Comparison of ENCODE assay signal across 8 cellular contexts in genomic region chr14:22883191-22883976, GRCh38. TPM values are rescaled to one million over a fixed set of nuclear protein-coding genes. Genes with fewer than 3 reads are reported as not detected.
DNase-seq lines count a peak whose midpoint lies in the region; ATAC-seq and TF ChIP-seq lines count a peak whose summit lies in the region.

TSS of gene REM2 (plus strand) at chr14:22883222. CDS start at chr14:22883288, 66 bp downstream.

- H3K27ac Mint-ChIP-seq in IgD-negative memory B cell (peak within 1 kb of the TSS; percentile 83 to 97 (median 96)), memory B cell (peak within 1 kb of the TSS; percentile 19)
- H3K27ac Mint-ChIP-seq in activated CD8-positive, alpha-beta T cell treated with anti-CD3 and anti-CD28 coated beads for 36 hours: no peak within 1 kb of the TSS

- TF ChIP-seq POLR2A in erythroblast (IDR thresholded peaks at IDR 0.05; ENCODE audit: low read length): no peak

- POLR2A ChIA-PET in activated CD8-positive, alpha-beta T cell treated with anti-CD3 and anti-CD28 coated beads for 36 hours (lab: Charles Lee): interaction anchor here (1.1 to 2.2 kb wide), 3 partner anchors 11 to 49 kb away, joined by 3 to 15 read pairs (median 3); partner anchors contain the start of gene LRP10

- ATAC-seq in memory B cell (ENCODE audit: low read depth): no peak
- no peak for ATAC-seq in activated CD8-positive, alpha-beta T cell treated with anti-CD3 and anti-CD28 coated beads for 36 hours

- TF ChIP-seq CTCF in VCaP (conservative IDR thresholded peaks at IDR 0.05) (no peak), brain microvascular endothelial cell (IDR thresholded peaks at IDR 0.05; ENCODE audit: low read depth, low read length, missing control alignments) (no peak)
- no peak for TF ChIP-seq CTCF in activated CD8-positive, alpha-beta T cell treated with anti-CD3 and anti-CD28 coated beads for 36 hours (IDR thresholded peaks at IDR 0.05)

- no peaks in the 10 kb centered on the region for H3K9me3 Mint-ChIP-seq in IgD-negative memory B cell
- H3K9me3 Mint-ChIP-seq in memory B cell: no peaks in the 10 kb centered on the region
- H3K9me3 Mint-ChIP-seq in activated CD8-positive, alpha-beta T cell treated with anti-CD3 and anti-CD28 coated beads for 36 hours: no peaks in the 10 kb centered on the region

- intact Hi-C loops in activated CD8-positive, alpha-beta T cell treated with anti-CD3 and anti-CD28 coated beads for 36 hours (cut with micrococcal nuclease): no loop called here

- no peaks in the 10 kb centered on the region for H3K36me3 Mint-ChIP-seq in IgD-negative memory B cell
- H3K36me3 Mint-ChIP-seq in memory B cell: peaks cover 9% of the 10 kb centered on the region
- H3K36me3 Mint-ChIP-seq in activated CD8-positive, alpha-beta T cell treated with anti-CD3 and anti-CD28 coated beads for 36 hours (ENCODE audit: low read depth): peaks cover 1% of the 10 kb centered on the region

- H3K36me3 ChIP-seq in brain microvascular endothelial cell (replicated peaks): peaks cover 10% of the 10 kb centered on the region

- CTCF ChIA-PET in activated CD8-positive, alpha-beta T cell treated with anti-CD3 and anti-CD28 coated beads for 36 hours (lab: Charles Lee): interaction anchor here (0.8 to 14.8 kb wide), 14 partner anchors 11 to 323 kb away, joined by 3 to 187 read pairs (median 4); partner anchors contain the start of gene LRP10

- DNase-seq in CMK (ENCODE audit: low read depth): peak; percentile 11
- no peak for DNase-seq in memory B cell (ENCODE audit: low spot score in 2 of 2)
- DNase-seq in KG1 (lab: John Stamatoyannopoulos, UW): no peak
- no peak for DNase-seq in brain microvascular endothelial cell
- no peak for DNase-seq in erythroblast (lab: John Stamatoyannopoulos, UW)
- no peak for DNase-seq in activated CD8-positive, alpha-beta T cell treated with anti-CD3 and anti-CD28 coated beads for 36 hours

- H3K4me3 Mint-ChIP-seq in IgD-negative memory B cell: peak within 1 kb of the TSS in 3 of 4 donors; percentile 41 to 94 (median 79)
- no peak within 1 kb of the TSS for H3K4me3 Mint-ChIP-seq in memory B cell
- no peak within 1 kb of the TSS for H3K4me3 Mint-ChIP-seq in activated CD8-positive, alpha-beta T cell treated with anti-CD3 and anti-CD28 coated beads for 36 hours

- no peak within 1 kb of the TSS for H3K4me3 ChIP-seq in brain microvascular endothelial cell (ENCODE audit: low read depth, low read length)

- H3K27ac ChIP-seq in VCaP (peak within 1 kb of the TSS; percentile 35; the same call in 1 of the 2 replicates), brain microvascular endothelial cell (no peak within 1 kb of the TSS)

- no peaks in the 10 kb centered on the region for H3K27me3 ChIP-seq in brain microvascular endothelial cell (replicated peaks)

- H3K4me1 Mint-ChIP-seq in IgD-negative memory B cell: peaks cover 15 to 42% (median 26%) of the 10 kb centered on the region in 3 donors
- peaks cover 40% of the 10 kb centered on the region for H3K4me1 Mint-ChIP-seq in memory B cell
- H3K4me1 Mint-ChIP-seq in activated CD8-positive, alpha-beta T cell treated with anti-CD3 and anti-CD28 coated beads for 36 hours (ENCODE audit: low read depth): peaks cover 31% of the 10 kb centered on the region

- H3K27me3 Mint-ChIP-seq in IgD-negative memory B cell (no peaks in the 10 kb centered on the region), memory B cell (no peaks in the 10 kb centered on the region)
- peaks cover 1% of the 10 kb centered on the region for H3K27me3 Mint-ChIP-seq in activated CD8-positive, alpha-beta T cell treated with anti-CD3 and anti-CD28 coated beads for 36 hours

- in situ Hi-C loops in brain microvascular endothelial cell (cut with HindIII; ENCODE audit: low pct_ligation_motif_present, low sequenced_read_pairs): no loop called here

RNA-seq across cellular contexts. Expression of gene REM2, which starts in this region (rescaled TPM):
- polyA plus RNA-seq in IgD-negative memory B cell: 2.6 TPM
- total RNA-seq in activated CD8-positive, alpha-beta T cell treated with anti-CD3 and anti-CD28 coated beads for 36 hours: under 1 TPM; 0.20 to 0.27 TPM

Comparison
In these comparisons a context has a peak if more than half of its experiments do, and no peak if none do; other contexts are left out.
1. H3K4me3 Mint-ChIP-seq: peak in IgD-negative memory B cell (3 of 4); none in memory B cell (single experiment) and activated CD8-positive, alpha-beta T cell treated with anti-CD3 and anti-CD28 coated beads for 36 hours (single experiment).